ENCODE assay signal across 11 cellular contexts in the genomic region with DNA sequence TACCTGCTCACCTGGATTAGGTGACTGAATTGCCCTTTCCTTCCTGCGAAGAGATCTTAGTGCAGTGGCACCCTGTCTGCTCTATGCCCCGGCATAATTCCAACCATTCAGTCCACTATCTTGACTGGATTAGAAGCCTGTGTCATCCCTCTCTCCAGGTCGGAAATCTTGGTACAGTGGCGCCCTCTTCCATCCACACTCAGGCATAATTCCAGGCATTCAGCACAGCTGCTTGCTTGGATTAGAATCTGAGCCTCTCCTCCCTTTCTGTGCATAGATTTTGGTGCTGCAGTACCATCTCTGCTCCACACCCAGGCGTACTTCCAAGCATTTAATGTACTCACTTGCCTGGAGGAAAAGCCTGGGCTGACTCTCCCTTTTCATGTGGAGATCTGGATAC.
A peak's percentile ranks its signal among the peaks of the same experiment; 100 is the strongest.
DNase-seq lines count a peak whose midpoint lies in the region; ATAC-seq, FAIRE-seq and TF ChIP-seq lines count a peak whose summit lies in the region.
"Had no signal": no experiment of that assay in that cellular context is flagged by ENCODE, and none has a peak within 500 bp of the region (broad histone marks: within the 10 kb centered on the region; RNA-seq: fewer than 3 reads in every experiment).

No MANE protein-coding gene starts in this region.

- no peaks in the 10 kb centered on the region for H3K9me2 ChIP-seq in SK-N-SH

- TF ChIP-seq EP300 in SK-N-SH (IDR thresholded peaks at IDR 0.05; ENCODE audit: borderline replicate concordance in 1 of 2, low read depth in 1 of 2, low read length in 1 of 2), result no peak

- no peaks in the 10 kb centered on the region for H3F3A ChIP-seq in SK-N-SH (replicated peaks; ENCODE audit: insufficient read depth)

- TF ChIP-seq CTCF in SK-N-SH (IDR thresholded peaks at IDR 0.05), result no peak
- peak; percentile 28 for TF ChIP-seq CTCF in kidney (IDR thresholded peaks at IDR 0.05; ENCODE audit: borderline replicate concordance, extremely low read depth, insufficient read depth)

- H3K4me2 ChIP-seq in SK-N-SH, result no peak overlapping the region

- H2AFZ ChIP-seq in SK-N-SH (ENCODE audit: low read depth), result no peak overlapping the region

- H3K36me3 ChIP-seq in SK-N-SH (replicated peaks in 1 of 2; ENCODE audit: control insufficient read depth in 1 of 2, insufficient read depth in 2 of 2, low read length in 1 of 2), result no peaks in the 10 kb centered on the region
- H3K36me3 ChIP-seq in kidney (ENCODE audit: control insufficient read depth in 1 of 2, insufficient read depth in 2 of 2, low read length in 2 of 2), result no peaks in the 10 kb centered on the region

- intact Hi-C loops in kidney (cut with DNase I), result no loop called here

- POLR2A ChIA-PET in SK-N-SH (lab: Yijun Ruan, JAX), result interaction anchor here (1.1 kb wide), 1 partner anchor 834 kb away, joined by 3 read pairs; no protein-coding TSS in a partner anchor

- CTCF ChIA-PET in SK-N-SH (lab: Yijun Ruan, JAX), result interaction anchor here (0.6 to 2.4 kb wide), 15 partner anchors 9 to 1772 kb away, joined by 3 to 21 read pairs (median 4); partner anchors contain the start of gene TMEFF2

- H3K4me1 ChIP-seq in SK-N-SH (ENCODE audit: control insufficient read depth in 1 of 2, insufficient read depth in 2 of 2, low read depth in 1 of 2, low read length in 1 of 2) (no peaks in the 10 kb centered on the region; a peak in 1 of 4 replicates), kidney (ENCODE audit: control insufficient read depth in 1 of 2, insufficient read depth in 1 of 2, low read depth in 1 of 2, low read length in 2 of 2) (no peaks in the 10 kb centered on the region)

- H4K20me1 ChIP-seq in SK-N-SH (ENCODE audit: insufficient read depth), result no peaks in the 10 kb centered on the region

- FAIRE-seq in kidney (lab: Jason Lieb, UNC), result no peak

- H3K27me3 ChIP-seq in SK-N-SH (ENCODE audit: insufficient read depth), result no peaks in the 10 kb centered on the region

- H3K4me3 ChIP-seq in SK-N-SH (ENCODE audit: low read depth in 2 of 2, low read length in 1 of 2) (no peak overlapping the region), kidney (ENCODE audit: low read length in 2 of 2) (no peak overlapping the region)

- ATAC-seq in HG03432 (IDR thresholded peaks at IDR 0.05; ENCODE audit: unreplicated experiment) (peak; percentile 39), HG02870 (IDR thresholded peaks at IDR 0.05; ENCODE audit: unreplicated experiment) (no peak)

- H3K9ac ChIP-seq in SK-N-SH, result no peak overlapping the region
- H3K9ac ChIP-seq in kidney (ENCODE audit: low read length in 2 of 2), result no peak overlapping the region

- H3K27ac ChIP-seq in SK-N-SH (ENCODE audit: low read depth in 2 of 2, low read length in 1 of 2), result no peak overlapping the region
- no peak overlapping the region for H3K27ac ChIP-seq in kidney (ENCODE audit: low read depth in 2 of 2, low read length in 2 of 2)

- no peaks in the 10 kb centered on the region; the same call in 1 of the 2 replicates for H3K79me2 ChIP-seq in SK-N-SH (ENCODE audit: insufficient read depth)

- WGBS in SK-N-SH (ENCODE audit: low lambda C conversion rate), result 29% methylated on average over 5 of the region's 5 CpGs

- H3K9me3 ChIP-seq in SK-N-SH, result 0 out of 2 replicates have a peak, but pooled peaks cover 6% of the 10 kb centered on the region
- H3K9me3 ChIP-seq in kidney (ENCODE audit: control insufficient read depth in 1 of 2, low read length in 2 of 2), result peaks cover 0 to 4% of the 10 kb centered on the region in 2 donors

- TF ChIP-seq RAD21 in SK-N-SH (IDR thresholded peaks at IDR 0.05; ENCODE audit: low read length), result peak; percentile 60

- peak; percentile 69 for DNase-seq in DMS53 (lab: John Stamatoyannopoulos, UW)
- peak; percentile 6 for DNase-seq in SK-N-SH
- no peak for DNase-seq in kidney
- no peak for DNase-seq in activated naive CD4-positive, alpha-beta T cell treated with Interleukin-2 at 50 U/mL for 16 hours
- no peak for DNase-seq in T-helper 1 cell
- no peak for DNase-seq in NCI-H1092 (lab: John Stamatoyannopoulos, UW)
- DNase-seq: activated CD4-positive, alpha-beta T cell treated with anti-CD3 and anti-CD28 coated beads, Interleukin-2, amount 10 ng/mL, durations not matched to agents 7 days and 5 days; cortex of kidney; NCI-H2171 had no signal

TF ChIP-seq in SK-N-SH, 30 proteins besides CTCF, POLR2A, EP300 and RAD21:
- TF ChIP-seq SMC3 (IDR thresholded peaks at IDR 0.05; ENCODE audit: low read depth, low read length) (peak; percentile 35), MXI1 (IDR thresholded peaks at IDR 0.05; ENCODE audit: low read depth, low read length) (no peak)

Comparison
In these comparisons a context has a peak if more than half of its experiments do, and no peak if none do; other contexts are left out.
1. DNase-seq: peak in DMS53 (single experiment) and SK-N-SH (single experiment); none in kidney (single experiment), activated naive CD4-positive, alpha-beta T cell treated with Interleukin-2 at 50 U/mL for 16 hours (single experiment), T-helper 1 cell (0 of 5) and NCI-H1092 (single experiment).